ENCODE assay signal across 7 cellular contexts in the genomic region with DNA sequence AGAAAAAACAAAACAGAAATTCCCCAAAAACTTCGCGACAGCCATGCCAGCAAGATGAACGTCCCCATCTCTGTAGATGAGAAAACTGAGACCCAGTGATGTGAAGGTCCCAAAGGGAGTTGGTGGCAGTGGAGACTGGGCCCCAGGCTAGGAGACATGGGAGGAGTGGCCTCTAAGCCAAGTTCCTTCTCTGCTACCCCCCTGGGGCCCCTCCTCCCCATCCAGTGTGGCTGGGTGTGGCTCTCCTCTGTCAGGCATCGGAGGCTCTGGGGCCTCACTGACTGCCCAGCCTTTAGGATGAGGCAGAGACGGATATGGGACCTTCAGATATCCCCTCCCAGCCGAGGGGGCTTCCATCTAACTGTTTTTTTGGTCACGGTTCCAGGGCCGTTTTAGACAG. TPM values are rescaled to one million over a fixed set of nuclear protein-coding genes. Genes with fewer than 3 reads are reported as not detected.
DNase-seq lines count a peak whose midpoint lies in the region; ATAC-seq, FAIRE-seq and TF ChIP-seq lines count a peak whose summit lies in the region.

No MANE protein-coding gene starts in this region.

- H2BK120ac ChIP-seq in H1 (replicated peaks; ENCODE audit: low read depth, low read length): no peak overlapping the region

- no peak overlapping the region for H3K27ac ChIP-seq in H1 (ENCODE audit: low read depth, low read length)
- peak overlapping the region; percentile 44 for H3K27ac ChIP-seq in smooth muscle cell (ENCODE audit: low read depth)

- H3K4me3 ChIP-seq in H1 (ENCODE audit: extremely low read depth in 1 of 4, insufficient read depth in 2 of 4, low read depth in 3 of 4, low read length in 4 of 4): no peak overlapping the region
- no peak overlapping the region for H3K4me3 ChIP-seq in smooth muscle cell

- H4K8ac ChIP-seq in H1 (ENCODE audit: extremely low read depth, insufficient read depth, low read length): no peak overlapping the region; the same call in 1 of the 2 replicates

- no peak overlapping the region; the same call in 1 of the 2 replicates for H3K18ac ChIP-seq in H1 (ENCODE audit: extremely low read depth, low read length)

- H3K14ac ChIP-seq in H1 (ENCODE audit: insufficient read length): no peak overlapping the region

- CTCF ChIA-PET in H1 (lab: Charles Lee; ENCODE audit: partially characterized antibody): interaction anchor here (1.0 to 59.1 kb wide), 6 partner anchors 13 to 276 kb away, joined by 3 to 1456 read pairs (median 6); no protein-coding TSS in a partner anchor

- no peak overlapping the region for H2AFZ ChIP-seq in H1 (ENCODE audit: low read length)
- no peak overlapping the region for H2AFZ ChIP-seq in smooth muscle cell (ENCODE audit: low read depth)

- H2BK12ac ChIP-seq in H1 (ENCODE audit: low read depth, low read length): no peak overlapping the region

- no peak overlapping the region for H2BK20ac ChIP-seq in H1 (ENCODE audit: low read length)

- no peak overlapping the region for H3K56ac ChIP-seq in H1 (replicated peaks; ENCODE audit: insufficient read length, low read depth, low read length)

- TF ChIP-seq RAD21 in H1 (IDR thresholded peaks at IDR 0.05 in 1 of 2, conservative IDR thresholded peaks at IDR 0.05 in 1 of 2; ENCODE audit: low read depth in 2 of 2, low read length in 2 of 2): no peak

- H3K4me1 Mint-ChIP-seq in mesothelial cell of epicardium: peaks cover 42% of the 10 kb centered on the region

- 87% methylated on average over 8 of the region's 8 CpGs; no CpG with 5 or more reads in 1 of the 2 experiments for WGBS in H1 (ENCODE audit: extremely low coverage in 1 of 2, insufficient coverage in 1 of 2, insufficient read length in 1 of 2, insufficient replicate concordance in 2 of 2, low coverage in 1 of 2, low lambda C conversion rate in 2 of 2, missing lambda C conversion rate in 1 of 2), 2 experiments
- WGBS in smooth muscle cell (ENCODE audit: low lambda C conversion rate): 83% methylated on average over 8 of the region's 8 CpGs

- no peaks in the 10 kb centered on the region for H3K27me3 ChIP-seq in H1 (replicated peaks in 1 of 4; ENCODE audit: control insufficient read depth in 3 of 4, extremely low read depth in 1 of 4, insufficient read depth in 3 of 4, low read length in 3 of 4)
- no peaks in the 10 kb centered on the region for H3K27me3 ChIP-seq in smooth muscle cell (ENCODE audit: low read depth)

- H3K4me3 Mint-ChIP-seq in mesothelial cell of epicardium: no peak overlapping the region

- H3K79me1 ChIP-seq in H1 (ENCODE audit: low read depth, low read length): 0 out of 2 replicates have a peak, but pooled peaks cover 3% of the 10 kb centered on the region

- POLR2A ChIA-PET in H1 (lab: Charles Lee; ENCODE audit: partially characterized antibody): no interaction called here

- H2BK15ac ChIP-seq in H1 (ENCODE audit: low read length): no peak overlapping the region

- no peak overlapping the region for H3K27ac Mint-ChIP-seq in mesothelial cell of epicardium

- H3K36me3 ChIP-seq in H1 (ENCODE audit: control insufficient read depth in 2 of 4, insufficient read depth in 4 of 4, low read length in 3 of 4) (no peaks in the 10 kb centered on the region), smooth muscle cell (ENCODE audit: low read depth) (no peaks in the 10 kb centered on the region)

- no peak for TF ChIP-seq POLR2A in H1 (IDR thresholded peaks at IDR 0.05; ENCODE audit: control extremely low read depth in 1 of 2, low read depth in 2 of 2, low read length in 2 of 2)

- TF ChIP-seq EP300 in H1 (IDR thresholded peaks at IDR 0.05; ENCODE audit: borderline replicate concordance in 1 of 2, low read depth in 2 of 2, low read length in 2 of 2): no peak

- no peaks in the 10 kb centered on the region for H3K36me3 Mint-ChIP-seq in mesothelial cell of epicardium

- no peak for FAIRE-seq in H1 (lab: Jason Lieb, UNC)

- peaks cover 6 to 10% of the 10 kb centered on the region in 2 experiments for H4K20me1 ChIP-seq in H1 (replicated peaks in 1 of 2; ENCODE audit: control insufficient read depth in 1 of 2, insufficient read depth in 2 of 2, low read length in 2 of 2)
- H4K20me1 ChIP-seq in smooth muscle cell (ENCODE audit: low read depth): peaks cover 91% of the 10 kb centered on the region

- H2AK5ac ChIP-seq in H1 (ENCODE audit: low read depth, low read length): no peak overlapping the region

- no peaks in the 10 kb centered on the region for H3K9me3 Mint-ChIP-seq in mesothelial cell of epicardium

- H3K9me3 ChIP-seq in H1 (ENCODE audit: insufficient read depth in 2 of 2, low read depth in 1 of 2, low read length in 1 of 2): no peaks in the 10 kb centered on the region
- H3K9me3 ChIP-seq in smooth muscle cell (replicated peaks; ENCODE audit: low read depth): no peaks in the 10 kb centered on the region

- H3K4ac ChIP-seq in H1 (replicated peaks; ENCODE audit: insufficient read length, low read depth, low read length): no peak overlapping the region

- H4K5ac ChIP-seq in H1 (ENCODE audit: insufficient read length, low read depth, low read length): no peak overlapping the region

- 0 out of 2 replicates have a peak overlapping the region, but pooled peaks have one; percentile 1 for H2BK5ac ChIP-seq in H1 (ENCODE audit: low read depth, low read length)

- no peak overlapping the region for H4K91ac ChIP-seq in H1 (replicated peaks; ENCODE audit: insufficient read length, low read length)

- H3K79me2 ChIP-seq in H1 (ENCODE audit: control insufficient read depth in 1 of 2, insufficient read depth in 2 of 2, low read length in 2 of 2) (peaks cover 0 to 3% of the 10 kb centered on the region in 2 experiments; a peak in 1 of 4 replicates), smooth muscle cell (ENCODE audit: low read depth) (peaks cover 17% of the 10 kb centered on the region)

- DNase-seq in NOMO-1 treated with DMSO at 0.1 percent for 48 hours (lab: John Stamatoyannopoulos, UW; ENCODE audit: unreplicated experiment) (peak; percentile 89), H1 (ENCODE audit: low read depth in 1 of 2, low spot score in 2 of 2) (no peak), smooth muscle cell (lab: John Stamatoyannopoulos, UW; ENCODE audit: unreplicated experiment) (no peak), mesothelial cell of epicardium (ENCODE audit: low spot score in 2 of 2, unreplicated experiment in 2 of 2) (no peak), NCI-H2227 treated with DMSO at 0.1 percent for 48 hours (lab: John Stamatoyannopoulos, UW) (no peak)

- TF ChIP-seq CTCF in H1 (IDR thresholded peaks at IDR 0.05; ENCODE audit: control extremely low read depth in 1 of 3, insufficient read depth in 1 of 3, low read depth in 1 of 3, low read length in 3 of 3) (no peak), smooth muscle cell (IDR thresholded peaks at IDR 0.05; ENCODE audit: borderline replicate concordance, insufficient read depth, poor library complexity, severe bottlenecking) (no peak), mesothelial cell of epicardium (IDR thresholded peaks at IDR 0.05; ENCODE audit: unreplicated experiment) (no peak)

- no peaks in the 10 kb centered on the region for H3K23me2 ChIP-seq in H1 (ENCODE audit: low read depth, low read length)

- H3K4me2 ChIP-seq in H1 (ENCODE audit: insufficient read depth in 1 of 2, low read depth in 2 of 2, low read length in 2 of 2) (no peak overlapping the region), smooth muscle cell (peak overlapping the region; percentile 25)

- H3K9ac ChIP-seq in H1 (replicated peaks in 1 of 4; ENCODE audit: extremely low read depth in 1 of 4, low read depth in 3 of 4, low read length in 3 of 4) (no peak overlapping the region), smooth muscle cell (ENCODE audit: low read depth) (no peak overlapping the region)

- no peak overlapping the region for H3K23ac ChIP-seq in H1 (ENCODE audit: insufficient read length)

- no peaks in the 10 kb centered on the region for H3K27me3 Mint-ChIP-seq in mesothelial cell of epicardium (ENCODE audit: low read depth)

- peak; percentile 26 for ATAC-seq in GM18861 (IDR thresholded peaks at IDR 0.05; ENCODE audit: unreplicated experiment)
- no peak for ATAC-seq in HG02623 (IDR thresholded peaks at IDR 0.05; ENCODE audit: unreplicated experiment)

- peaks cover 0 to 11% (median 0%) of the 10 kb centered on the region in 4 experiments; a peak in 1 of 7 replicates for H3K4me1 ChIP-seq in H1 (replicated peaks in 1 of 4; ENCODE audit: control insufficient read depth in 3 of 4, insufficient read depth in 4 of 4, low read length in 3 of 4)
- peaks cover 5% of the 10 kb centered on the region for H3K4me1 ChIP-seq in smooth muscle cell (ENCODE audit: low read depth)

- H3F3A ChIP-seq in smooth muscle cell (ENCODE audit: low read depth): no peaks in the 10 kb centered on the region

TF ChIP-seq in H1, 55 proteins besides CTCF, POLR2A, EP300 and RAD21 (continues in another document):
- TF ChIP-seq SIRT6 (IDR thresholded peaks at IDR 0.05; ENCODE audit: low read length): no peak
- no peak for TF ChIP-seq SUZ12 (IDR thresholded peaks at IDR 0.05; ENCODE audit: low read length)
- TF ChIP-seq BCL11A (IDR thresholded peaks at IDR 0.05; ENCODE audit: low read depth in 2 of 2, low read length in 2 of 2): no peak
- no peak for TF ChIP-seq FOSL1 (IDR thresholded peaks at IDR 0.05; ENCODE audit: insufficient read depth, low read depth, low read length)
- TF ChIP-seq TAF7 (optimal IDR thresholded peaks at IDR 0.05; ENCODE audit: borderline replicate concordance, low read depth, low read length): no peak
- TF ChIP-seq CBX8 (IDR thresholded peaks at IDR 0.05; ENCODE audit: borderline replicate concordance, low read depth, low read length): no peak
- no peak for TF ChIP-seq TCF12 (IDR thresholded peaks at IDR 0.05; ENCODE audit: low read depth, low read length)
- no peak for TF ChIP-seq MAX (IDR thresholded peaks at IDR 0.05)
- no peak for TF ChIP-seq SP2 (IDR thresholded peaks at IDR 0.05; ENCODE audit: low read length)
- no peak for TF ChIP-seq EGR1 (IDR thresholded peaks at IDR 0.05; ENCODE audit: borderline replicate concordance, low read depth, low read length)
- TF ChIP-seq RXRA (IDR thresholded peaks at IDR 0.05; ENCODE audit: insufficient read depth, low read depth, low read length): no peak

RNA-seq across cellular contexts. Expression of gene RELT, which starts 9.8 kb away (rescaled TPM):
- 5.3 and 5.7 TPM in 2 replicates for total RNA-seq in H1 (2021; fragmentation: NEBNext Ultra II Directional; extraction: Animal tissue kit (Norgen Biotek cat#: 25700))
- polyA plus RNA-seq in H1 (2011; rRNA removed) (3.4 and 4.4 TPM in 2 replicates), smooth muscle cell (5.5 and 9.4 TPM in 2 replicates)
- 4.2 TPM for polyA plus RNA-seq in H1 (2011; cell fraction: cytosol; rRNA removed)
- polyA plus RNA-seq in H1 (2011; cell fraction: nucleus; rRNA removed): 12.1 TPM
- polyA plus RNA-seq in H1 (2012, experiment 1 of 2): 2.3 to 5.2 TPM (median 4.2 TPM) in 4 replicates
- polyA plus RNA-seq in H1 (2012, experiment 2 of 2): 3.3 TPM
- polyA plus RNA-seq in H1 (2013, experiment 1 of 2): 4.5 TPM
- polyA plus RNA-seq in H1 (2013, experiment 2 of 2): 4.2 TPM
- 2.4 TPM in 2 replicates for polyA minus RNA-seq in H1 (2011; rRNA and poly(A)+ RNA removed)
- polyA minus RNA-seq in H1 (2011; cell fraction: cytosol; rRNA and poly(A)+ RNA removed): 4.7 TPM
- 6.6 TPM for polyA minus RNA-seq in H1 (2011; cell fraction: nucleus; rRNA and poly(A)+ RNA removed)
- total RNA-seq in smooth muscle cell (4.3 and 4.8 TPM in 2 replicates), mesothelial cell of epicardium (5.1 to 5.4 TPM (median 5.3 TPM) in 3 replicates)
